8 cellular contexts compared by ENCODE assay signal in the genomic region with DNA sequence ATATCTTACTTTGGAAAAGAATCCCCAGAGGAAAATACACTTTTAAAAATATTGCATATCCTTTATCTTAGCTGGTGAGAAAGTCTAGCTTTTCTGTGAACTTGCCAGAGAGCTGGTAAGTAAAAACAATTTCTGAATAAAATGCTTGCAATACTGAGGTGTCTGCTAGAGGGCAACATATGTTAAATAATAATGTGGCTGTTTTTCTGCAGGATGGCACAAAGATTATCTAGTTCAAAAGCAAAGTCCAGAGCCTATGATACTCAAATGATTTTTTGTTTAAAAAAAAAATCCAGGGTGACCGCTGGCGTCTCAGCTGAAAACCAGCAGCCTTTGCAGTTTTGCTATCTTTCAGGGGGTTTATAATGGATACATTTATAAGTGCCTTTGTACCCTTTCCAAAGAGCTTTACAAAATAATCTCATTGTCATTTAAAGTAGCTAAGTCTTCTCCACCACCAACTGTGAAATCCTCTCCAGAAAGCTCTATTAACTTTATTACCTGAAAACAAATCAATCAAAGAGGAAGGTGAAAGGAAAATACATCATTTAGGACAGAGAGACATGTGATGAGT.
A peak's percentile ranks its signal among the peaks of the same experiment; 100 is the strongest.
DNase-seq lines count a peak whose midpoint lies in the region; ATAC-seq and TF ChIP-seq lines count a peak whose summit lies in the region.

No MANE protein-coding gene starts in this region.

- H3K4me3 ChIP-seq in left ventricle myocardium inferior = no peak overlapping the region

- no peaks in the 10 kb centered on the region for H3K27me3 ChIP-seq in left ventricle myocardium inferior (ENCODE audit: low read depth)

- DNase-seq in left ventricle myocardium inferior (no peak), left cardiac atrium (no peak), NCI-H69 (lab: John Stamatoyannopoulos, UW) (peak; percentile 38), dermis blood vessel endothelial cell (peak; percentile 66), non-pigmented ciliary epithelial cell (ENCODE audit: low read depth) (peak; percentile 24), NCI-H510A (lab: John Stamatoyannopoulos, UW) (no peak)
- no peak for DNase-seq in stimulated activated CD4-positive, alpha-beta T cell treated with anti-CD3 and anti-CD28 coated beads, Interleukin-4, amount 100 ng/mL, for 24 hours

- H3K36me3 ChIP-seq in left ventricle myocardium inferior = no peaks in the 10 kb centered on the region

- peak; percentile 68 for TF ChIP-seq CTCF in left ventricle myocardium inferior (IDR thresholded peaks at IDR 0.05; ENCODE audit: borderline replicate concordance)

- no peaks in the 10 kb centered on the region for H3K9me3 ChIP-seq in left ventricle myocardium inferior (replicated peaks)

- ATAC-seq in left cardiac atrium = no peak
- no peak for ATAC-seq in GM19351 (IDR thresholded peaks at IDR 0.05; ENCODE audit: unreplicated experiment)

- intact Hi-C loops in left ventricle myocardium inferior (cut with micrococcal nuclease) = loop anchor here (10.0 kb wide), 1 partner anchor 413 kb away; the partner anchor contains the start of gene TBC1D7
- intact Hi-C loops in left cardiac atrium (cut with DNase I) = loop anchor here in 1 of 2 donors (5.0 kb wide), 2 partner anchors 206 to 421 kb away; no protein-coding TSS in a partner anchor

- peaks cover 20% of the 10 kb centered on the region for H3K4me1 ChIP-seq in left ventricle myocardium inferior

- H3K27ac ChIP-seq in left ventricle myocardium inferior (replicated peaks) = no peak overlapping the region

Comparison
In these comparisons a context has a peak if more than half of its experiments do, and no peak if none do; other contexts are left out.
1. DNase-seq: peak in NCI-H69 (single experiment), dermis blood vessel endothelial cell (single experiment) and non-pigmented ciliary epithelial cell (single experiment); none in left ventricle myocardium inferior (single experiment), left cardiac atrium (single experiment), stimulated activated CD4-positive, alpha-beta T cell treated with anti-CD3 and anti-CD28 coated beads, Interleukin-4, amount 100 ng/mL, for 24 hours (single experiment) and NCI-H510A (single experiment).